16 cellular contexts compared by ENCODE assay signal in genomic region chr12:65622056-65622455, GRCh38.
DNase-seq lines count a peak whose midpoint lies in the region; ATAC-seq, FAIRE-seq and TF ChIP-seq lines count a peak whose summit lies in the region.
"Had no signal": no experiment of that assay in that cellular context is flagged by ENCODE, and none has a peak within 500 bp of the region (broad histone marks: within the 10 kb centered on the region; RNA-seq: fewer than 3 reads in every experiment).

No MANE protein-coding gene starts in this region.

- TF ChIP-seq POLR2A in GM12878 (IDR thresholded peaks at IDR 0.05; ENCODE audit: low read depth, low read length), result no peak

- CTCF ChIA-PET in HEK293T (lab: Yijun Ruan, JAX), result no interaction called here
- CTCF ChIA-PET in GM12878 (lab: Yijun Ruan, JAX), result interaction anchor here (0.7 to 0.9 kb wide), 3 partner anchors 15 to 65 kb away, joined by 3 read pairs; no protein-coding TSS in a partner anchor
- CTCF ChIA-PET in activated CD4-positive, alpha-beta memory T cell treated with anti-CD3 and anti-CD28 coated beads for 36 hours (lab: Charles Lee), result no interaction called here

- TF ChIP-seq CTCF in GM12878 (IDR thresholded peaks at IDR 0.05 in 2 of 3, conservative IDR thresholded peaks at IDR 0.05 in 1 of 3; ENCODE audit: control insufficient read depth in 2 of 3, extremely low read depth in 1 of 3, insufficient read depth in 1 of 3, low read depth in 3 of 3, low read length in 3 of 3), result no peak
- no peak for TF ChIP-seq CTCF in GM10266 (IDR thresholded peaks at IDR 0.05; ENCODE audit: control insufficient read depth, insufficient read depth, low read depth, missing control alignments)

- ATAC-seq in GM12878 (no peak), GM18870 (IDR thresholded peaks at IDR 0.05; ENCODE audit: unreplicated experiment) (no peak)
- ATAC-seq: GM23338 had no signal

- peaks cover 1% of the 10 kb centered on the region for H3K27me3 Mint-ChIP-seq in activated CD4-positive, alpha-beta memory T cell treated with anti-CD3 and anti-CD28 coated beads for 36 hours
- H3K27me3 Mint-ChIP-seq: B cell had no signal

- intact Hi-C loops in GM12878 (cut with micrococcal nuclease; ENCODE audit: unreplicated experiment), result no loop called here
- intact Hi-C loops in activated CD4-positive, alpha-beta memory T cell treated with anti-CD3 and anti-CD28 coated beads for 36 hours (cut with micrococcal nuclease), result no loop called here

- H2BK120ac ChIP-seq in neuronal stem cell (ENCODE audit: low read depth, low read length), result no peak overlapping the region

- POLR2A ChIA-PET in HEK293T (lab: Yijun Ruan, JAX) (no interaction called here), GM12878 (lab: Charles Lee) (no interaction called here)
- POLR2A ChIA-PET in activated CD4-positive, alpha-beta memory T cell treated with anti-CD3 and anti-CD28 coated beads for 36 hours (lab: Charles Lee), result no interaction called here

- DNase-seq in HEK293T (ENCODE audit: extremely low spot score), result no peak
- DNase-seq in NCI-H2227 (lab: John Stamatoyannopoulos, UW; ENCODE audit: unreplicated experiment), result peak; percentile 65
- DNase-seq in GM12878 (ENCODE audit: low read depth, low spot score), result no peak
- no peak for DNase-seq in neuronal stem cell (ENCODE audit: low spot score)
- DNase-seq in NCI-H446 (lab: John Stamatoyannopoulos, UW), result no peak
- DNase-seq in activated CD4-positive, alpha-beta memory T cell treated with anti-CD3 and anti-CD28 coated beads for 36 hours, result no peak
- DNase-seq in GM10266 (ENCODE audit: extremely low spot score), result no peak
- DNase-seq: C1 segment of cervical spinal cord; CD4-positive, alpha-beta T cell; DND-41; GDM1; H7 had no signal

- H3K14ac ChIP-seq in neuronal stem cell (ENCODE audit: low read length), result no peak overlapping the region

- no peaks in the 10 kb centered on the region for H3K4me1 Mint-ChIP-seq in activated CD4-positive, alpha-beta memory T cell treated with anti-CD3 and anti-CD28 coated beads for 36 hours (ENCODE audit: low read depth)
- H3K4me1 Mint-ChIP-seq: B cell, IgD-negative memory B cell had no signal

- H3K18ac ChIP-seq in neuronal stem cell (ENCODE audit: low read length), result no peak overlapping the region

- no peak overlapping the region for H2AFZ ChIP-seq in GM12878 (ENCODE audit: control insufficient read depth, low read depth, low read length)
- H2AFZ ChIP-seq in neuronal stem cell (ENCODE audit: low read length), result no peak overlapping the region
- H2AFZ ChIP-seq: GM23338 had no signal

- no peaks in the 10 kb centered on the region for H3K9me3 Mint-ChIP-seq in activated CD4-positive, alpha-beta memory T cell treated with anti-CD3 and anti-CD28 coated beads for 36 hours
- H3K9me3 Mint-ChIP-seq: CD4-positive, alpha-beta T cell; GM23338 had no signal

- no peak overlapping the region for H4K91ac ChIP-seq in neuronal stem cell (ENCODE audit: low read depth, low read length, poor library complexity)

- SMC1A ChIA-PET in GM12878 (lab: Charles Lee; ENCODE audit: uncharacterized antibody, unreplicated experiment), result no interaction called here

- no peak overlapping the region for H2BK15ac ChIP-seq in neuronal stem cell (ENCODE audit: low read length)

- no peak overlapping the region for H2BK12ac ChIP-seq in neuronal stem cell (ENCODE audit: low read length)

- H3K36me3 ChIP-seq in GM12878 (ENCODE audit: control insufficient read depth in 2 of 2, insufficient read depth in 2 of 2, low read length in 1 of 2) (no peaks in the 10 kb centered on the region), neuronal stem cell (replicated peaks in 1 of 2; ENCODE audit: control insufficient read depth in 2 of 2, insufficient read depth in 2 of 2, low read length in 2 of 2) (no peaks in the 10 kb centered on the region)

- no peaks in the 10 kb centered on the region for H3K79me1 ChIP-seq in neuronal stem cell (ENCODE audit: low read depth, low read length)

- H3K4me3 Mint-ChIP-seq in activated CD4-positive, alpha-beta memory T cell treated with anti-CD3 and anti-CD28 coated beads for 36 hours, result no peak overlapping the region
- H3K4me3 Mint-ChIP-seq: B cell; CD4-positive, alpha-beta T cell; GM23338; IgD-negative memory B cell had no signal

- H3K9ac ChIP-seq in GM12878 (ENCODE audit: control insufficient read depth, insufficient read depth, low read length) (no peak overlapping the region), neuronal stem cell (ENCODE audit: low read depth, low read length, poor library complexity) (peak overlapping the region; percentile 30)

- H2AK5ac ChIP-seq in neuronal stem cell (ENCODE audit: low read depth, low read length), result no peak overlapping the region

- H3K27ac ChIP-seq in GM12878 (ENCODE audit: control insufficient read depth, insufficient read depth) (no peak overlapping the region), neuronal stem cell (replicated peaks; ENCODE audit: low read length) (no peak overlapping the region)

- no TSS peak for BruUV-seq in GM12878 (replicated peaks; lab: Mats Ljungman, UMichigan)

- H4K8ac ChIP-seq in neuronal stem cell (ENCODE audit: low read depth, low read length), result no peak overlapping the region

- no peak for TF ChIP-seq EP300 in GM12878 (IDR thresholded peaks at IDR 0.05; ENCODE audit: borderline replicate concordance in 1 of 2, control insufficient read depth in 1 of 2, low read depth in 2 of 2, low read length in 2 of 2)

- 39% methylated on average over 6 of the region's 6 CpGs for WGBS in GM12878 (ENCODE audit: insufficient coverage, insufficient replicate concordance, low lambda C conversion rate, missing lambda C conversion rate)
- WGBS in neuronal stem cell (ENCODE audit: extremely low coverage in 2 of 2, insufficient read length in 2 of 2, insufficient replicate concordance in 1 of 2), 2 donors, result no CpG with 5 or more reads among the region's 6 CpGs

- no peak overlapping the region for H3K27ac Mint-ChIP-seq in activated CD4-positive, alpha-beta memory T cell treated with anti-CD3 and anti-CD28 coated beads for 36 hours
- H3K27ac Mint-ChIP-seq: B cell; CD4-positive, alpha-beta T cell; GM23338; IgD-negative memory B cell had no signal

- H3K27me3 ChIP-seq in GM12878 (replicated peaks in 1 of 2; ENCODE audit: control insufficient read depth in 2 of 2, insufficient read depth in 2 of 2, low read length in 1 of 2) (no peaks in the 10 kb centered on the region), neuronal stem cell (ENCODE audit: control insufficient read depth in 3 of 3, insufficient read depth in 3 of 3, low read depth in 1 of 3, low read length in 3 of 3) (no peaks in the 10 kb centered on the region)

- H4K20me1 ChIP-seq in GM12878 (ENCODE audit: control insufficient read depth, insufficient read depth), result no peaks in the 10 kb centered on the region

- H3K36me3 Mint-ChIP-seq in activated CD4-positive, alpha-beta memory T cell treated with anti-CD3 and anti-CD28 coated beads for 36 hours, result no peaks in the 10 kb centered on the region
- H3K36me3 Mint-ChIP-seq: IgD-negative memory B cell had no signal

- no peak overlapping the region for H3K23ac ChIP-seq in neuronal stem cell (ENCODE audit: low read depth, low read length, poor library complexity)

- H3K4me3 ChIP-seq in GM12878 (no peak overlapping the region), neuronal stem cell (ENCODE audit: low read length in 2 of 2) (no peak overlapping the region)
- H3K4me3 ChIP-seq: GM23338 had no signal

- no peak overlapping the region for H3K4ac ChIP-seq in neuronal stem cell (ENCODE audit: low read length)

- H3K4me1 ChIP-seq in GM12878 (ENCODE audit: control insufficient read depth, insufficient read depth, low read length) (peaks cover 3% of the 10 kb centered on the region; the same call in 1 of the 2 replicates), neuronal stem cell (ENCODE audit: control insufficient read depth in 2 of 2, insufficient read depth in 1 of 2, low read depth in 1 of 2, low read length in 2 of 2) (peaks cover 0 to 1% of the 10 kb centered on the region in 2 donors)

- FAIRE-seq in GM12878 (lab: Jason Lieb, UNC), result no peak

- no peaks in the 10 kb centered on the region for H3K79me2 ChIP-seq in GM12878 (ENCODE audit: control insufficient read depth, insufficient read depth, low read length)

- in situ Hi-C loops in GM12878 (cut with MboI), result no loop called here

- RAD21 ChIA-PET in GM12878 (lab: Charles Lee; ENCODE audit: unreplicated experiment), result no interaction called here

- H2BK5ac ChIP-seq in neuronal stem cell (ENCODE audit: low read length), result no peak overlapping the region

- H3K4me2 ChIP-seq in GM12878 (ENCODE audit: control insufficient read depth, insufficient read depth) (no peak overlapping the region), neuronal stem cell (ENCODE audit: insufficient read depth, low read length, poor library complexity, severe bottlenecking) (no peak overlapping the region)
- H3K4me2 ChIP-seq: GM23338 had no signal

- no peaks in the 10 kb centered on the region for H3K9me3 ChIP-seq in GM12878 (replicated peaks; ENCODE audit: control insufficient read depth, insufficient read depth, low read length)
- H3K9me3 ChIP-seq in neuronal stem cell (replicated peaks in 1 of 2; ENCODE audit: control insufficient read depth in 2 of 2, insufficient read depth in 1 of 2, low read depth in 1 of 2, low read length in 2 of 2), result no peaks in the 10 kb centered on the region

- TF ChIP-seq RAD21 in GM12878 (IDR thresholded peaks at IDR 0.05; ENCODE audit: insufficient read depth, low read depth, low read length), result no peak

TF ChIP-seq in HEK293T, 16 proteins besides CTCF, POLR2A, EP300 and RAD21 (continues in another document):
- TF ChIP-seq NFRKB (IDR thresholded peaks at IDR 0.05), result no peak
- no peak for TF ChIP-seq ELF4 (IDR thresholded peaks at IDR 0.05)

TF ChIP-seq in GM12878, 131 proteins besides CTCF, POLR2A, EP300 and RAD21:
- TF ChIP-seq, protein P1, sequence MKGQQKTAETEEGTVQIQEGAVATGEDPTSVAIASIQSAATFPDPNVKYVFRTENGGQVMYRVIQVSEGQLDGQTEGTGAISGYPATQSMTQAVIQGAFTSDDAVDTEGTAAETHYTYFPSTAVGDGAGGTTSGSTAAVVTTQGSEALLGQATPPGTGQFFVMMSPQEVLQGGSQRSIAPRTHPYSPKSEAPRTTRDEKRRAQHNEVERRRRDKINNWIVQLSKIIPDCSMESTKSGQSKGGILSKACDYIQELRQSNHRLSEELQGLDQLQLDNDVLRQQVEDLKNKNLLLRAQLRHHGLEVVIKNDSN (IDR thresholded peaks at IDR 0.05; ENCODE audit: borderline replicate concordance, extremely low read length, insufficient read depth, low read depth, low read length), result peak; percentile 5
- no peak for TF ChIP-seq MXI1 (IDR thresholded peaks at IDR 0.05; ENCODE audit: low read depth, low read length)
TF ChIP-seq in GM12878: peak in this region for 1.
